In genomic region chr12:62714409-62715075, GRCh38 we compare ENCODE assay signal across 12 cellular contexts.
DNase-seq lines count a peak whose midpoint lies in the region; ATAC-seq and TF ChIP-seq lines count a peak whose summit lies in the region.
"Had no signal": no experiment of that assay in that cellular context is flagged by ENCODE, and none has a peak within 500 bp of the region (broad histone marks: within the 10 kb centered on the region; RNA-seq: fewer than 3 reads in every experiment).

No MANE protein-coding gene starts in this region.

- no peaks in the 10 kb centered on the region for H3K9me3 ChIP-seq in fibroblast of lung (ENCODE audit: control insufficient read depth, insufficient read depth, low read depth, low read length)
- no peaks in the 10 kb centered on the region for H3K9me3 ChIP-seq in ovary
- H3K9me3 ChIP-seq in HAP-1, result no peaks in the 10 kb centered on the region

- H3K9ac ChIP-seq in fibroblast of lung (ENCODE audit: insufficient read depth, low read length), result no peak overlapping the region

- no peaks in the 10 kb centered on the region for H3K79me2 ChIP-seq in fibroblast of lung (ENCODE audit: control insufficient read depth, insufficient read depth, low read length)

- no peak overlapping the region for H3K4me3 ChIP-seq in fibroblast of lung (replicated peaks in 1 of 4; ENCODE audit: control extremely low read depth in 1 of 4, insufficient read depth in 1 of 4, low read depth in 3 of 4, low read length in 4 of 4)
- no peak overlapping the region for H3K4me3 ChIP-seq in ovary
- H3K4me3 ChIP-seq in HAP-1, result no peak overlapping the region

- peak; percentile 40 for DNase-seq in DMS79 (lab: John Stamatoyannopoulos, UW)
- DNase-seq in NCI-H69 (lab: John Stamatoyannopoulos, UW), result peak; percentile 66
- no peak for DNase-seq in fibroblast of lung (ENCODE audit: low read depth in 2 of 2)
- DNase-seq in ovary, result peak; percentile 23 to 69 (median 36)
- DNase-seq in HAP-1 (ENCODE audit: low spot score in 2 of 2), result no peak
- no peak for DNase-seq in HK-2 (ENCODE audit: unreplicated experiment)
- DNase-seq: activated CD4-positive, alpha-beta T cell treated with anti-CD3 and anti-CD28 coated beads for 48 hours; MV-4-11; SW 1271 had no signal

- H3K27ac ChIP-seq in fibroblast of lung (ENCODE audit: insufficient read depth, low read length), result no peak overlapping the region
- H3K27ac ChIP-seq in ovary, result no peak overlapping the region

- in situ Hi-C loops in HAP-1 (cut with MboI; ENCODE audit: low sequenced_read_pairs), result no loop called here

- H3K27me3 ChIP-seq in fibroblast of lung (ENCODE audit: control insufficient read depth, insufficient read depth, low read length) (no peaks in the 10 kb centered on the region), ovary (no peaks in the 10 kb centered on the region), HAP-1 (ENCODE audit: low read depth) (no peaks in the 10 kb centered on the region)

- no peak for TF ChIP-seq EP300 in ovary (IDR thresholded peaks at IDR 0.05)

- 64 to 76% (median 75%) methylated on average over 10 of the region's 10 CpGs for WGBS in ovary, 3 donors

- H4K20me1 ChIP-seq in fibroblast of lung (ENCODE audit: control insufficient read depth, extremely low read depth, insufficient read depth, low read length), result no peaks in the 10 kb centered on the region

- H3K36me3 ChIP-seq in fibroblast of lung (ENCODE audit: control insufficient read depth, insufficient read depth, low read length) (no peaks in the 10 kb centered on the region), ovary (no peaks in the 10 kb centered on the region), HAP-1 (replicated peaks) (no peaks in the 10 kb centered on the region)

- intact Hi-C loops in ovary (cut with DNase I), result no loop called here

- H3K4me1 ChIP-seq in fibroblast of lung (ENCODE audit: control insufficient read depth, extremely low read depth, insufficient read depth, low read length) (peaks cover 2% of the 10 kb centered on the region), ovary (ENCODE audit: insufficient read depth) (peaks cover 9% of the 10 kb centered on the region), HAP-1 (peaks cover 25% of the 10 kb centered on the region)

- TF ChIP-seq CTCF in fibroblast of lung (conservative IDR thresholded peaks at IDR 0.05 in 1 of 2, IDR thresholded peaks at IDR 0.05 in 1 of 2; ENCODE audit: low read depth in 1 of 2, low read length in 2 of 2) (no peak), ovary (IDR thresholded peaks at IDR 0.05) (no peak)

- peak overlapping the region; percentile 45 for H2AFZ ChIP-seq in fibroblast of lung (ENCODE audit: low read length)

- TF ChIP-seq POLR2A in ovary (IDR thresholded peaks at IDR 0.05), result no peak

- H3K4me2 ChIP-seq in fibroblast of lung (ENCODE audit: extremely low read depth, insufficient read depth, low read length), result no peak overlapping the region

- ATAC-seq in HG02970 (IDR thresholded peaks at IDR 0.05; ENCODE audit: low FRiP score, unreplicated experiment) (no peak), HG03280 (IDR thresholded peaks at IDR 0.05; ENCODE audit: unreplicated experiment) (no peak)
- ATAC-seq: activated T-helper 17 cell treated with anti-CD3 and anti-CD28 coated beads, Interleukin-2, amount 50 U/mL, for 72 hours had no signal

Comparison
In these comparisons a context has a peak if more than half of its experiments do, and no peak if none do; other contexts are left out.
1. DNase-seq: peak in DMS79 (single experiment), NCI-H69 (single experiment) and ovary (5 of 5); none in fibroblast of lung (0 of 2), HAP-1 (0 of 2) and HK-2 (single experiment).